13 cellular contexts compared by ENCODE assay signal in the genomic region with DNA sequence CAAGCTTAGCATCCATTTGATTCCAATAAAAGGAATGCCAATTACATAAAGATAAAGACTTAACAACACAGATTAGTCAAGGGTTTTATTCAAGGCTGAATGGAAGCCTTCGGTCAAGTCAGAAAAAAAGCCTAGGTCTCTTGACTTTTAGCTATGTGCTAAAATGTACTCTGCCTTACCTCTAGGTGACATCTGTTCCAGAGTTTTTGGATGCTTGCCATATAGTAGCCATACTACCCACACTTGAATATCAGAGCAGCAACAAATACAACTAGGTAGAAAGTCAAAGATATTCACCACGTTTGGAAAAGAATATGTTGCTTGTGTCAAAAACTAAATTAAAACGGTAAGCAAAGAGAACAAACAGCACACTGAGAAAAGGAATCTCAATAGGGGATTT.
"Had no signal": no experiment of that assay in that cellular context is flagged by ENCODE, and none has a peak within 500 bp of the region (broad histone marks: within the 10 kb centered on the region; RNA-seq: fewer than 3 reads in every experiment).

No MANE protein-coding gene starts in this region.

- H3K79me2 ChIP-seq: parathyroid adenoma had no signal

- H2AFZ ChIP-seq: parathyroid adenoma had no signal

- H3K9me3 ChIP-seq: thyroid gland, uterus had no signal

- H3K4me3 ChIP-seq: gastroesophageal sphincter, lung, thyroid gland, uterus had no signal

- DNase-seq: activated CD4-positive, CD25-positive, alpha-beta regulatory T cell treated with anti-CD3 and anti-CD28 coated beads, Interleukin-2, amount 50 U/mL, for 72 hours; activated naive CD4-positive, alpha-beta T cell treated with anti-CD3 and anti-CD28 coated beads, Interleukin-2, amount 10 ng/mL, durations not matched to agents 7 days and 5 days; dorsolateral prefrontal cortex; endodermal cell; erythroblast; left cardiac atrium; naive B cell; stimulated activated naive B cell treated with anti-CD40 and anti-IgM and Interleukin-4, amounts not matched to agents 10 μg/mL and 1 μg/mL and 100 μg/mL, for 72 hours; thyroid gland; uterus had no signal

- H3K27ac ChIP-seq: dorsolateral prefrontal cortex, gastroesophageal sphincter, parathyroid adenoma, thyroid gland, uterus had no signal

- H3K36me3 ChIP-seq: gastroesophageal sphincter, thyroid gland, uterus had no signal

- H3K4me1 ChIP-seq: gastroesophageal sphincter, parathyroid adenoma, thyroid gland, uterus had no signal

- H3K9ac ChIP-seq: parathyroid adenoma had no signal

- H3K27me3 ChIP-seq: dorsolateral prefrontal cortex, gastroesophageal sphincter, thyroid gland, uterus had no signal
